Comparison of ENCODE assay signal across 15 cellular contexts in genomic region chr22:24585461-24585860, GRCh38. TPM values are rescaled to one million over a fixed set of nuclear protein-coding genes. Genes with fewer than 3 reads are reported as not detected.
DNase-seq lines count a peak whose midpoint lies in the region; ATAC-seq and TF ChIP-seq lines count a peak whose summit lies in the region.
"Had no signal": no experiment of that assay in that cellular context is flagged by ENCODE, and none has a peak within 500 bp of the region (broad histone marks: within the 10 kb centered on the region; RNA-seq: fewer than 3 reads in every experiment).

No MANE protein-coding gene starts in this region.

- H3K27ac ChIP-seq in BLaER1 = no peak overlapping the region
- peak overlapping the region; percentile 65; the same call in 1 of the 2 replicates for H3K27ac ChIP-seq in RWPE1
- peak overlapping the region in 3 of 4 donors; percentile 80 to 87 (median 80) for H3K27ac ChIP-seq in gastroesophageal sphincter
- H3K27ac ChIP-seq in stomach smooth muscle (ENCODE audit: low read length) = peak overlapping the region; percentile 88

- H3K4me3 ChIP-seq in BLaER1 (no peak overlapping the region), gastroesophageal sphincter (no peak overlapping the region), stomach smooth muscle (ENCODE audit: low read length in 2 of 2) (no peak overlapping the region)
- H3K4me3 ChIP-seq: GM23338 had no signal

- no peak for ATAC-seq in gastroesophageal sphincter
- ATAC-seq: CD8-positive, alpha-beta T cell had no signal

- WGBS in gastroesophageal sphincter (ENCODE audit: low coverage in 1 of 2), 2 donors = 100% methylated on average over 1 of the region's 3 CpGs; no CpG with 5 or more reads in 1 of the 2 donors

- no peak for DNase-seq in RWPE1 (ENCODE audit: low spot score)
- no peak for DNase-seq in SKM-1 treated with dmso at 0.1 percent for 144 hours (lab: John Stamatoyannopoulos, UW; ENCODE audit: unreplicated experiment)
- no peak for DNase-seq in cerebellar nuclear complex (lab: John Stamatoyannopoulos, UW)
- DNase-seq in amygdala (lab: John Stamatoyannopoulos, UW) = no peak
- DNase-seq: ACHN; CD8-positive, alpha-beta T cell; COR-L47; DMS153; DMS79 treated with DMSO at 0.1 percent for 48 hours; EL; H9 had no signal

- H3K4me1 ChIP-seq in BLaER1 = peaks cover 37% of the 10 kb centered on the region
- peaks cover 0 to 26% (median 14%) of the 10 kb centered on the region in 3 donors for H3K4me1 ChIP-seq in gastroesophageal sphincter
- H3K4me1 ChIP-seq in stomach smooth muscle (ENCODE audit: control insufficient read depth, insufficient read depth, low read length) = peaks cover 27% of the 10 kb centered on the region

- CTCF ChIA-PET in RWPE1 (lab: Yijun Ruan, JAX) = no interaction called here

- H3K9ac ChIP-seq in BLaER1 (no peak overlapping the region), stomach smooth muscle (ENCODE audit: low read length in 2 of 2) (no peak overlapping the region)

- TF ChIP-seq POLR2A in gastroesophageal sphincter (IDR thresholded peaks at IDR 0.05) = no peak

- H3K36me3 ChIP-seq in BLaER1 (no peaks in the 10 kb centered on the region), gastroesophageal sphincter (peaks cover 0 to 50% of the 10 kb centered on the region in 2 donors), stomach smooth muscle (ENCODE audit: control insufficient read depth in 2 of 2, insufficient read depth in 2 of 2, low read length in 2 of 2) (peaks cover 4 to 27% of the 10 kb centered on the region in 2 donors)

- no peaks in the 10 kb centered on the region for H3K27me3 ChIP-seq in BLaER1
- no peaks in the 10 kb centered on the region for H3K27me3 ChIP-seq in gastroesophageal sphincter
- no peaks in the 10 kb centered on the region for H3K27me3 ChIP-seq in stomach smooth muscle (ENCODE audit: control insufficient read depth in 1 of 2, insufficient read depth in 2 of 2, low read length in 2 of 2)

- no peak for TF ChIP-seq EP300 in gastroesophageal sphincter (IDR thresholded peaks at IDR 0.05)

- H3K4me2 ChIP-seq in BLaER1 = peak overlapping the region; percentile 30; the same call in 1 of the 2 replicates
- H3K4me2 ChIP-seq: GM23338 had no signal

- no peaks in the 10 kb centered on the region for H3K9me3 ChIP-seq in BLaER1
- no peaks in the 10 kb centered on the region for H3K9me3 ChIP-seq in gastroesophageal sphincter
- no peaks in the 10 kb centered on the region for H3K9me3 ChIP-seq in stomach smooth muscle (ENCODE audit: control insufficient read depth in 2 of 2, low read length in 2 of 2)

- peaks cover 29% of the 10 kb centered on the region for H4K20me1 ChIP-seq in BLaER1

- no peak for TF ChIP-seq CTCF in RWPE1 (conservative IDR thresholded peaks at IDR 0.05; ENCODE audit: low read depth)
- TF ChIP-seq CTCF in gastroesophageal sphincter (IDR thresholded peaks at IDR 0.05) = no peak

- POLR2A ChIA-PET in RWPE1 (lab: Yijun Ruan, JAX; ENCODE audit: low non-redundant PET) = no interaction called here

RNA-seq across cellular contexts. Expression of gene LRRC75B, which starts 7.4 kb away (rescaled TPM):
- 10 to 100 TPM in 2 of 4 donors, 1 to 10 TPM in 2; 8.5 to 21.2 (median 14.8) TPM for total RNA-seq in gastroesophageal sphincter
- total RNA-seq: CD8-positive, alpha-beta T cell had no signal

RNA-seq across cellular contexts. Expression of gene GGT1, which starts 17.5 kb away (rescaled TPM):
- 1 to 10 TPM in 3 of 4 donors, under 1 TPM in 1; 0.47 to 5.0 (median 3.7) TPM for total RNA-seq in gastroesophageal sphincter

RNA-seq across cellular contexts. Expression of gene SNRPD3, which starts 29.7 kb away (rescaled TPM):
- 100 to 1,000 TPM in 3 of 4 donors, 10 to 100 TPM in 1; 98.4 to 138 (median 104) TPM for total RNA-seq in gastroesophageal sphincter

RNA-seq across cellular contexts. Expression of gene GUCD1, which starts 30.5 kb away (rescaled TPM):
- total RNA-seq in gastroesophageal sphincter = 100 to 1,000 TPM; 107 to 178 (median 121) TPM
